8 cellular contexts compared by ENCODE assay signal in genomic region chr21:33542640-33543504, GRCh38. TPM values are rescaled to one million over a fixed set of nuclear protein-coding genes. Genes with fewer than 3 reads are reported as not detected.
DNase-seq lines count a peak whose midpoint lies in the region; ATAC-seq and TF ChIP-seq lines count a peak whose summit lies in the region.

Gene SON, plus strand, starts transcription at chr21:33543038. Its CDS starts 55 bp downstream, at chr21:33543093.

- peaks cover 29% of the 10 kb centered on the region for H3K4me1 Mint-ChIP-seq in progenitor cell of endocrine pancreas (ENCODE audit: low read depth)

- DNase-seq in NCI-H187 (lab: John Stamatoyannopoulos, UW): peak; percentile 96 to 99
- DNase-seq in T-helper 2 cell: peak; percentile 92 to 100 (median 98)
- DNase-seq in left ventricle myocardium inferior: peak; percentile 99
- DNase-seq in progenitor cell of endocrine pancreas (ENCODE audit: low spot score, unreplicated experiment): peak; percentile 95
- DNase-seq in ureter (ENCODE audit: low spot score): peak; percentile 99

- no peak for TF ChIP-seq CTCF in left ventricle myocardium inferior (IDR thresholded peaks at IDR 0.05; ENCODE audit: borderline replicate concordance)
- no peak for TF ChIP-seq CTCF in progenitor cell of endocrine pancreas (IDR thresholded peaks at IDR 0.05; ENCODE audit: unreplicated experiment)

- peak within 1 kb of the TSS; percentile 92 for H3K4me3 Mint-ChIP-seq in progenitor cell of endocrine pancreas (ENCODE audit: low read depth)

- peak within 1 kb of the TSS; percentile 100 for H3K27ac Mint-ChIP-seq in progenitor cell of endocrine pancreas

- H3K27ac ChIP-seq in angular gyrus (ENCODE audit: low read depth, low read length): peak within 1 kb of the TSS; percentile 100
- H3K27ac ChIP-seq in left ventricle myocardium inferior (replicated peaks): peak within 1 kb of the TSS; percentile 99

- H3K36me3 ChIP-seq in left ventricle myocardium inferior: peaks cover 29% of the 10 kb centered on the region

- H3K9me3 ChIP-seq in left ventricle myocardium inferior (replicated peaks): no peaks in the 10 kb centered on the region

- H3K27me3 ChIP-seq in left ventricle myocardium inferior (ENCODE audit: low read depth): no peaks in the 10 kb centered on the region

- no peaks in the 10 kb centered on the region for H3K9me3 Mint-ChIP-seq in progenitor cell of endocrine pancreas (ENCODE audit: low read depth)

- peaks cover 7% of the 10 kb centered on the region for H3K36me3 Mint-ChIP-seq in progenitor cell of endocrine pancreas (ENCODE audit: insufficient read depth)

- no peaks in the 10 kb centered on the region for H3K27me3 Mint-ChIP-seq in progenitor cell of endocrine pancreas

- H3K4me3 ChIP-seq in left ventricle myocardium inferior: peak within 1 kb of the TSS; percentile 80

- peaks cover 65% of the 10 kb centered on the region for H3K4me1 ChIP-seq in left ventricle myocardium inferior

- intact Hi-C loops in left ventricle myocardium inferior (cut with micrococcal nuclease): no loop called here

- peak; percentile 94 for ATAC-seq in GM18498 (IDR thresholded peaks at IDR 0.05; ENCODE audit: unreplicated experiment)
- peak; percentile 95 for ATAC-seq in HG02938 (IDR thresholded peaks at IDR 0.05; ENCODE audit: unreplicated experiment)

RNA-seq across cellular contexts. Expression of gene SON, which starts in this region (rescaled TPM):
- total RNA-seq in left ventricle myocardium inferior: 148 TPM
- total RNA-seq in progenitor cell of endocrine pancreas: 395 and 416 TPM in 2 replicates
- total RNA-seq in ureter: 390 TPM

Comparison
In these comparisons a context has a peak if more than half of its experiments do, and no peak if none do; other contexts are left out.
1. Peak in every context shown above with its lines: DNase-seq, ATAC-seq, H3K4me3 ChIP-seq and H3K27ac ChIP-seq.